In genomic region chr14:77320238-77320935, GRCh38 we compare ENCODE assay signal across 8 cellular contexts. TPM values are rescaled to one million over a fixed set of nuclear protein-coding genes. Genes with fewer than 3 reads are reported as not detected.
A peak's percentile ranks its signal among the peaks of the same experiment; 100 is the strongest.
DNase-seq lines count a peak whose midpoint lies in the region; ATAC-seq and TF ChIP-seq lines count a peak whose summit lies in the region.

Gene POMT2, minus strand, starts transcription at chr14:77320883. Its CDS starts 202 bp downstream, at chr14:77320681.

- H3K27me3 ChIP-seq in liver (ENCODE audit: control insufficient read depth in 4 of 4, insufficient read depth in 4 of 4, low read length in 3 of 4) = no peaks in the 10 kb centered on the region

- H3K9me3 ChIP-seq in liver (ENCODE audit: control insufficient read depth in 4 of 4, low read length in 3 of 4) = no peaks in the 10 kb centered on the region

- DNase-seq in CD14-positive monocyte (ENCODE audit: low spot score) (peak; percentile 94), NCI-H748 treated with DMSO at 0.1 percent for 48 hours (lab: John Stamatoyannopoulos, UW) (peak; percentile 77), dermis microvascular lymphatic vessel endothelial cell (ENCODE audit: low read depth in 2 of 2) (peak; percentile 68 to 93)
- DNase-seq in activated CD4-positive, alpha-beta T cell treated with anti-CD3 and anti-CD28 coated beads, Interleukin-2, amount 50 U/mL, for 48 hours = peak; percentile 92 to 94
- DNase-seq in stimulated activated CD4-positive, alpha-beta T cell treated with anti-CD3 and anti-CD28 coated beads, Interleukin-4, amount 100 ng/mL, for 4 hours = peak; percentile 89 to 90

- H3K4me1 ChIP-seq in liver (ENCODE audit: control insufficient read depth in 4 of 4, insufficient read depth in 4 of 4, low read length in 3 of 4) = peaks cover 7 to 69% (median 58%) of the 10 kb centered on the region in 4 donors

- H3K4me1 Mint-ChIP-seq in CD14-positive monocyte = peaks cover 19% of the 10 kb centered on the region

- peak within 1 kb of the TSS; percentile 98 for H3K4me3 Mint-ChIP-seq in CD14-positive monocyte

- H3K27ac Mint-ChIP-seq in CD14-positive monocyte = peak within 1 kb of the TSS; percentile 97 to 100 (median 99)

- TF ChIP-seq CTCF in CD14-positive monocyte (IDR thresholded peaks at IDR 0.05) (peak; percentile 56), liver (IDR thresholded peaks at IDR 0.05; ENCODE audit: low read depth, low read length, missing input control) (peak; percentile 49)

- 1% methylated on average over 69 of the region's 69 CpGs for WGBS in liver

- H3K36me3 Mint-ChIP-seq in CD14-positive monocyte = peaks cover 0 to 6% of the 10 kb centered on the region in 2 donors

- intact Hi-C loops in CD14-positive monocyte (cut with micrococcal nuclease) = loop anchor here (2.0 to 10.0 kb wide), 4 partner anchors 57 to 446 kb away; partner anchors contain the start of genes SAMD15 (in 2 of the 2), TMED8 (in 2 of the 2), VIPAS39 (in 2 of the 2) and AHSA1 (in 1 of the 2)

- no peak for TF ChIP-seq RAD21 in liver (IDR thresholded peaks at IDR 0.05)

- H3K9ac ChIP-seq in liver (ENCODE audit: low read depth in 1 of 2, low read length in 2 of 2) = peak within 1 kb of the TSS; percentile 64 to 75

- H3K9me3 Mint-ChIP-seq in CD14-positive monocyte = no peaks in the 10 kb centered on the region

- H3K4me3 ChIP-seq in liver (ENCODE audit: low read depth in 1 of 3, low read length in 3 of 3) = peak within 1 kb of the TSS; percentile 80 to 88 (median 87)

- ATAC-seq in GM19328 (IDR thresholded peaks at IDR 0.05; ENCODE audit: unreplicated experiment) (peak; percentile 62), HG03520 (IDR thresholded peaks at IDR 0.05; ENCODE audit: unreplicated experiment) (peak; percentile 59)

- no peaks in the 10 kb centered on the region for H3K27me3 Mint-ChIP-seq in CD14-positive monocyte (ENCODE audit: low read depth in 3 of 3)

- no peaks in the 10 kb centered on the region for H3K36me3 ChIP-seq in liver (ENCODE audit: control insufficient read depth in 4 of 4, insufficient read depth in 3 of 4, low read depth in 1 of 4, low read length in 3 of 4)

- H3K27ac ChIP-seq in liver (ENCODE audit: low read depth in 1 of 2, low read length in 2 of 2) = peak within 1 kb of the TSS; percentile 93 to 99

TF ChIP-seq in liver, 16 proteins besides CTCF, POLR2A, EP300 and RAD21:
- TF ChIP-seq ATF3 (IDR thresholded peaks at IDR 0.05) = no peak
- TF ChIP-seq HNF4A (conservative IDR thresholded peaks at IDR 0.05) = no peak
- TF ChIP-seq RXRA (IDR thresholded peaks at IDR 0.05) = no peak
- no peak for TF ChIP-seq TAF1 (conservative IDR thresholded peaks at IDR 0.05)
- TF ChIP-seq SP1 (IDR thresholded peaks at IDR 0.05) = no peak
- TF ChIP-seq FOXA1 (IDR thresholded peaks at IDR 0.05) = no peak
- TF ChIP-seq MAX (IDR thresholded peaks at IDR 0.05) = no peak
- TF ChIP-seq NR2F2 (IDR thresholded peaks at IDR 0.05) = no peak
- TF ChIP-seq YY1 (IDR thresholded peaks at IDR 0.05) = no peak
- TF ChIP-seq GABPA (IDR thresholded peaks at IDR 0.05 in 1 of 2, conservative IDR thresholded peaks at IDR 0.05 in 1 of 2) = no peak
- no peak for TF ChIP-seq HNF4G (IDR thresholded peaks at IDR 0.05)
- no peak for TF ChIP-seq JUND (IDR thresholded peaks at IDR 0.05)
- TF ChIP-seq EGR1 (IDR thresholded peaks at IDR 0.05; ENCODE audit: low read depth in 2 of 2) = no peak
- no peak for TF ChIP-seq ZBTB33 (IDR thresholded peaks at IDR 0.05)
- TF ChIP-seq REST (IDR thresholded peaks at IDR 0.05) = no peak
- TF ChIP-seq FOXA2 (IDR thresholded peaks at IDR 0.05) = no peak
TF ChIP-seq in liver: peak in this region for 0.

RNA-seq across cellular contexts. Expression of gene POMT2, which starts in this region (rescaled TPM):
- polyA plus RNA-seq in CD14-positive monocyte (1 to 10 TPM; 1.5 to 1.8 TPM), liver (1 to 10 TPM; 4.8 to 5.2 TPM)
- total RNA-seq in dermis microvascular lymphatic vessel endothelial cell (7.8 and 9.0 TPM in 2 replicates), liver (10 to 100 TPM in 1 of 2 donors, 1 to 10 TPM in 1; 5.3 to 13.1 TPM)

Comparison
In these comparisons a context has a peak if more than half of its experiments do, and no peak if none do; other contexts are left out.
1. Peak in every context shown above with its lines: DNase-seq, ATAC-seq, H3K4me3 ChIP-seq and H3K27ac ChIP-seq.